In the genomic region with DNA sequence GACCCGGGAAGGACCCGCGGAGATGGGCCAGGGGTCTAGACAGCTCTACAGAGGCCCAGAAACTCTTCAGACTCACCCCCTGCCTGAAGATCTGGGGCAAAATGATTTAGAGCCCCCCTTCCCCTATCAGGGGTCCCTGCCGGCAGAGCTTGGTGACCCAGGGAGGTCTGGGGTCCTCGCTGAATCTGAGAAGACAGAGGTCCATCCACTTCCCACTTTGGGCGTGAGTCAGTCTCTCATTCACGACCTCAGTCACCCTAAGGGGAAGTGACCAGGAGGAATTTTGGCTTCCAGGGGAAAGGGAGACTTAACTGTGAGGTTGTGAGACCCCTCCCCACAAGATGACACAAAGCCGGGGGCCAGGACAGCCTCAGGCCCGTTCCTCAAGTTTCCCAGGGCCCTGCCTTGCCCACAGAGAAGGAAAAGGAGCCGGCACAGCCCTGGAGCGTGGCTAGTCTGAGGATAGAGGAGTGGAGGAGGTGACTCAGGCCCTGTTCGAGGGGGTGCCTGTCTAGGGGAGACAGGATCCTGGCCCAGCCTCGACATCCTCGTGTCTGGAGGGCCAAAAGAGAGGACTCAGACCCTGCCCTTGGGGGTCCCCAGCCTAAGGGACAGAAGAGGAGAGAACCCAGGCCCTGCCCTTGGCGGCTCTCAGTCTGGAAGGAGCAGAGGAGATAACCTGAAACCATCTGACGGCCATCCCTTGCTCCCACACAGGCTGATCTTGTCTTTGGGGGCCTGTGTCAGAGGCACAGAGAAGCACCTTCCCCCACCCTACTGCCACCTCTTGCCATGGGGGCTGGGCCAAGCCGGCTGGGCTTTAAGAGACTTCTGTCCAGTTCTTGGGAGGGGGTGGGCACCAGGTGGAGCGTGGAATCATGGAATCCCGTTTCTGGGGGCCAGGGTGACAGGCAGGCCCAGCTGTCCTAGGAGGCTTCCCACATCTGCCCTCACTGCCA, we compare ENCODE assay signal across 7 cellular contexts. TPM values are rescaled to one million over a fixed set of nuclear protein-coding genes. Genes with fewer than 3 reads are reported as not detected.
DNase-seq lines count a peak whose midpoint lies in the region; ATAC-seq, FAIRE-seq and TF ChIP-seq lines count a peak whose summit lies in the region.

No MANE protein-coding gene starts in this region.

- 6% methylated on average over 7 of the region's 19 CpGs for WGBS in HepG2 (ENCODE audit: low lambda C conversion rate)
- WGBS in thyroid gland, 2 donors, result 54 to 69% methylated on average over 15 to 17 of the region's 19 CpGs

- FAIRE-seq in HepG2 (lab: Jason Lieb, UNC), result no peak

- H3K4me1 ChIP-seq in colonic mucosa (peaks cover 2% of the 10 kb centered on the region), HepG2 (ENCODE audit: insufficient read depth, low read length) (peaks cover 14% of the 10 kb centered on the region), thyroid gland (peaks cover 44 to 76% of the 10 kb centered on the region in 2 donors)

- H3K9ac ChIP-seq in colonic mucosa (ENCODE audit: low read depth in 2 of 2, low read length in 2 of 2) (peak overlapping the region; percentile 69 to 73), HepG2 (ENCODE audit: insufficient read depth, low read depth, low read length) (peak overlapping the region; percentile 38)

- H3K9me3 ChIP-seq in colonic mucosa (no peaks in the 10 kb centered on the region), HepG2 (ENCODE audit: low read length) (no peaks in the 10 kb centered on the region), thyroid gland (no peaks in the 10 kb centered on the region)

- TF ChIP-seq CTCF in colonic mucosa (IDR thresholded peaks at IDR 0.05), result no peak
- no peak for TF ChIP-seq CTCF in HepG2 (CRISPR knock-in tag; IDR thresholded peaks at IDR 0.05)
- TF ChIP-seq CTCF in thyroid gland (IDR thresholded peaks at IDR 0.05), result no peak

- CTCF ChIA-PET in HepG2 (lab: Yijun Ruan, JAX; ENCODE audit: low intra/inter-chr PET ratio, low total read pairs), result no interaction called here

- H4K20me1 ChIP-seq in HepG2 (ENCODE audit: insufficient read depth, low read length), result no peaks in the 10 kb centered on the region

- H3K36me3 ChIP-seq in colonic mucosa (no peaks in the 10 kb centered on the region), HepG2 (replicated peaks in 1 of 2; ENCODE audit: control insufficient read depth in 1 of 2, insufficient read depth in 2 of 2, low read length in 2 of 2) (no peaks in the 10 kb centered on the region), thyroid gland (no peaks in the 10 kb centered on the region)

- TF ChIP-seq EP300 in HepG2 (IDR thresholded peaks at IDR 0.05; ENCODE audit: low read depth in 2 of 2, low read length in 2 of 2), result no peak
- no peak for TF ChIP-seq EP300 in HepG2 (CRISPR knock-in tag; IDR thresholded peaks at IDR 0.05; ENCODE audit: borderline replicate concordance)

- TF ChIP-seq RAD21 in HepG2 (CRISPR knock-in tag; IDR thresholded peaks at IDR 0.05), result no peak

- no peaks in the 10 kb centered on the region for H3K79me2 ChIP-seq in HepG2 (ENCODE audit: insufficient read depth, low read length)

- BruUV-seq in HepG2 (replicated peaks; lab: Mats Ljungman, UMichigan), result no TSS peak

- H3K27me3 ChIP-seq in colonic mucosa, result no peaks in the 10 kb centered on the region
- H3K27me3 ChIP-seq in HepG2 (ENCODE audit: control insufficient read depth in 1 of 2, insufficient read depth in 2 of 2, low read length in 2 of 2), result peaks cover 12 to 34% of the 10 kb centered on the region in 2 experiments
- H3K27me3 ChIP-seq in thyroid gland, result no peaks in the 10 kb centered on the region

- H3K27ac ChIP-seq in colonic mucosa, result peak overlapping the region; percentile 83
- no peak overlapping the region for H3K27ac ChIP-seq in HepG2 (ENCODE audit: extremely low read length, insufficient read depth, low read length)
- peak overlapping the region; percentile 22 to 81 (median 80) for H3K27ac ChIP-seq in thyroid gland

- H3K4me3 ChIP-seq in colonic mucosa (peak overlapping the region; percentile 40), HepG2 (replicated peaks in 1 of 3; ENCODE audit: insufficient read depth in 1 of 3, low read depth in 2 of 3, low read length in 3 of 3) (peak overlapping the region; percentile 54 to 81 (median 58)), thyroid gland (replicated peaks in 1 of 3) (peak overlapping the region in 1 of 3 donors; percentile 43)

- ATAC-seq in HepG2, result peak; percentile 55

- no peak for TF ChIP-seq POLR2A in HepG2 (IDR thresholded peaks at IDR 0.05; ENCODE audit: insufficient read depth in 1 of 2, low read depth in 2 of 2, low read length in 2 of 2)
- no peak for TF ChIP-seq POLR2A in thyroid gland (IDR thresholded peaks at IDR 0.05)

- peak overlapping the region; percentile 86 for H3K4me2 ChIP-seq in HepG2 (ENCODE audit: low read depth, low read length)

- POLR2A ChIA-PET in HepG2 (lab: Yijun Ruan, JAX), result no interaction called here

- DNase-seq in NCI-H82 treated with DMSO at 0.1 percent for 48 hours (lab: John Stamatoyannopoulos, UW; ENCODE audit: unreplicated experiment), result peak; percentile 5
- DNase-seq in colonic mucosa, result peak; percentile 23
- no peak for DNase-seq in HepG2 (ENCODE audit: low spot score)
- no peak for DNase-seq in thyroid gland
- DNase-seq in UCSD-AML1 (lab: John Stamatoyannopoulos, UW; ENCODE audit: unreplicated experiment), result no peak
- no peak for DNase-seq in NCI-H1694 treated with DMSO at 0.1 percent for 48 hours (lab: John Stamatoyannopoulos, UW)
- DNase-seq in NCI-H2227 (lab: John Stamatoyannopoulos, UW; ENCODE audit: unreplicated experiment), result no peak

- intact Hi-C loops in colonic mucosa (cut with DNase I), result no loop called here
- intact Hi-C loops in HepG2 (cut with micrococcal nuclease; ENCODE audit: unreplicated experiment), result no loop called here
- intact Hi-C loops in thyroid gland (cut with DNase I), result loop anchor here (5.0 kb wide), 1 partner anchor 39 kb away; no protein-coding TSS in a partner anchor

- in situ Hi-C loops in HepG2 (cut with HindIII; ENCODE audit: extremely low pct_ligation_motif_present, low pct_unique_long_range_greater_than_20kb), result no loop called here

- peak overlapping the region; percentile 4 for H2AFZ ChIP-seq in HepG2 (ENCODE audit: low read length)

RNA-seq across cellular contexts. Expression of gene PDLIM4, which starts 0.9 kb away (rescaled TPM):
- total RNA-seq in colonic mucosa (10 to 100 TPM in 1 of 2 donors, 1 to 10 TPM in 1; 2.3 to 14.3 TPM), HepG2 (2016; rRNA removed; fragmentation: Illumina TruSeq; extraction: Trizol) (0.80 and 1.1 TPM in 2 replicates), thyroid gland (10 to 100 TPM in 2 of 4 donors, 1 to 10 TPM in 2; 6.0 to 25.4 (median 13.3) TPM)
- 0.44 and 0.81 TPM in 2 replicates for total RNA-seq in HepG2 (2016; cell fraction: cytosol; rRNA removed; fragmentation: Illumina TruSeq; extraction: Trizol; ENCODE audit: low read depth)
- total RNA-seq in HepG2 (2016; cell fraction: insoluble cytoplasmic fraction; rRNA removed; fragmentation: Illumina TruSeq; extraction: Trizol), result 1.1 and 1.2 TPM in 2 replicates
- total RNA-seq in HepG2 (2016; cell fraction: membrane; rRNA removed; fragmentation: Illumina TruSeq; extraction: Trizol), result 0.76 and 0.93 TPM in 2 replicates
- total RNA-seq in HepG2 (2016; cell fraction: nucleus; rRNA removed; fragmentation: Illumina TruSeq; extraction: Trizol), result 0.38 and 0.56 TPM in 2 replicates
- 2.3 and 2.5 TPM in 2 replicates for polyA plus RNA-seq in HepG2 (2011; rRNA removed)
- polyA plus RNA-seq in HepG2 (2011; cell fraction: cytosol; rRNA removed), result 1.2 and 3.5 TPM in 2 replicates
- polyA plus RNA-seq in HepG2 (2011; cell fraction: nucleus; rRNA removed), result 5.9 and 8.0 TPM in 2 replicates
- 1.4 and 1.7 TPM in 2 replicates for polyA plus RNA-seq in HepG2 (2012)
- polyA plus RNA-seq in HepG2 (2016; cell fraction: cytosol; fragmentation: Illumina TruSeq; extraction: Trizol; ENCODE audit: low read depth), result 0.28 and 0.49 TPM in 2 replicates
- 2.1 and 2.4 TPM in 2 replicates for polyA plus RNA-seq in HepG2 (2016; cell fraction: insoluble cytoplasmic fraction; fragmentation: Illumina TruSeq; extraction: Trizol; ENCODE audit: low read depth)
- polyA plus RNA-seq in HepG2 (2016; cell fraction: membrane; fragmentation: Illumina TruSeq; extraction: Trizol; ENCODE audit: low read depth), result 0.43 and 0.85 TPM in 2 replicates
- 0.97 and 2.5 TPM in 2 replicates for polyA plus RNA-seq in HepG2 (2016; cell fraction: nucleus; fragmentation: Illumina TruSeq; extraction: Trizol; ENCODE audit: insufficient read depth, low read depth)
- 0.77 and 0.94 TPM in 2 replicates for polyA minus RNA-seq in HepG2 (2011; rRNA and poly(A)+ RNA removed; ENCODE audit: low replicate concordance)
- polyA minus RNA-seq in HepG2 (2011; cell fraction: cytosol; rRNA and poly(A)+ RNA removed), result 1.1 and 1.3 TPM in 2 replicates
- polyA minus RNA-seq in HepG2 (2011; cell fraction: nucleus; rRNA and poly(A)+ RNA removed), result 0.87 and 1.4 TPM in 2 replicates

RNA-seq across cellular contexts. Expression of gene P4HA2, which starts 30.7 kb away (rescaled TPM):
- total RNA-seq in colonic mucosa (10 to 100 TPM; 53.7 to 79.6 TPM), HepG2 (2016; rRNA removed; fragmentation: Illumina TruSeq; extraction: Trizol) (16.5 and 37.7 TPM in 2 replicates), thyroid gland (10 to 100 TPM; 21.3 to 32.0 (median 29.6) TPM)
- 3.3 and 4.3 TPM in 2 replicates for total RNA-seq in HepG2 (2016; cell fraction: cytosol; rRNA removed; fragmentation: Illumina TruSeq; extraction: Trizol; ENCODE audit: low read depth)
- total RNA-seq in HepG2 (2016; cell fraction: insoluble cytoplasmic fraction; rRNA removed; fragmentation: Illumina TruSeq; extraction: Trizol), result 14.1 and 38.3 TPM in 2 replicates
- 7.5 and 8.0 TPM in 2 replicates for total RNA-seq in HepG2 (2016; cell fraction: membrane; rRNA removed; fragmentation: Illumina TruSeq; extraction: Trizol)
- total RNA-seq in HepG2 (2016; cell fraction: nucleus; rRNA removed; fragmentation: Illumina TruSeq; extraction: Trizol), result 34.5 and 35.9 TPM in 2 replicates
- 108 and 126 TPM in 2 replicates for polyA plus RNA-seq in HepG2 (2011; rRNA removed)
- 107 and 109 TPM in 2 replicates for polyA plus RNA-seq in HepG2 (2011; cell fraction: cytosol; rRNA removed)
- 62.4 and 67.9 TPM in 2 replicates for polyA plus RNA-seq in HepG2 (2011; cell fraction: nucleus; rRNA removed)
- polyA plus RNA-seq in HepG2 (2012), result 66.5 and 86.6 TPM in 2 replicates
- 2.8 and 3.4 TPM in 2 replicates for polyA plus RNA-seq in HepG2 (2016; cell fraction: cytosol; fragmentation: Illumina TruSeq; extraction: Trizol; ENCODE audit: low read depth)
- polyA plus RNA-seq in HepG2 (2016; cell fraction: insoluble cytoplasmic fraction; fragmentation: Illumina TruSeq; extraction: Trizol; ENCODE audit: low read depth), result 12.5 and 14.6 TPM in 2 replicates
- 4.7 and 5.3 TPM in 2 replicates for polyA plus RNA-seq in HepG2 (2016; cell fraction: membrane; fragmentation: Illumina TruSeq; extraction: Trizol; ENCODE audit: low read depth)
- 38.2 and 45.7 TPM in 2 replicates for polyA plus RNA-seq in HepG2 (2016; cell fraction: nucleus; fragmentation: Illumina TruSeq; extraction: Trizol; ENCODE audit: insufficient read depth, low read depth)
- 34.7 and 158 TPM in 2 replicates for polyA minus RNA-seq in HepG2 (2011; rRNA and poly(A)+ RNA removed; ENCODE audit: low replicate concordance)
- polyA minus RNA-seq in HepG2 (2011; cell fraction: cytosol; rRNA and poly(A)+ RNA removed), result 44.8 and 53.1 TPM in 2 replicates
- 40.5 and 41.8 TPM in 2 replicates for polyA minus RNA-seq in HepG2 (2011; cell fraction: nucleus; rRNA and poly(A)+ RNA removed)

RNA-seq across cellular contexts. Expression of gene SLC22A4, which starts 35.8 kb away (rescaled TPM):
- total RNA-seq in colonic mucosa, result 1 to 10 TPM; 1.3 to 8.3 TPM
- 0.62 and 0.83 TPM in 2 replicates for total RNA-seq in HepG2 (2016; rRNA removed; fragmentation: Illumina TruSeq; extraction: Trizol)
- total RNA-seq in HepG2 (2016; cell fraction: cytosol; rRNA removed; fragmentation: Illumina TruSeq; extraction: Trizol; ENCODE audit: low read depth), result 0.20 and 0.26 TPM in 2 replicates
- total RNA-seq in HepG2 (2016; cell fraction: insoluble cytoplasmic fraction; rRNA removed; fragmentation: Illumina TruSeq; extraction: Trizol), result 0.34 and 0.93 TPM in 2 replicates
- total RNA-seq in HepG2 (2016; cell fraction: membrane; rRNA removed; fragmentation: Illumina TruSeq; extraction: Trizol), result 0.59 and 0.99 TPM in 2 replicates
- total RNA-seq in HepG2 (2016; cell fraction: nucleus; rRNA removed; fragmentation: Illumina TruSeq; extraction: Trizol), result 0.99 and 1.1 TPM in 2 replicates
- polyA plus RNA-seq in HepG2 (2011; rRNA removed), result 0.33 and 0.56 TPM in 2 replicates
- 0.31 and 0.35 TPM in 2 replicates for polyA plus RNA-seq in HepG2 (2011; cell fraction: cytosol; rRNA removed)
- polyA plus RNA-seq in HepG2 (2011; cell fraction: nucleus; rRNA removed), result 0.64 and 0.88 TPM in 2 replicates
- 0.19 and 0.25 TPM in 2 replicates for polyA plus RNA-seq in HepG2 (2012)
- 0.12 and 0.36 TPM in 2 replicates for polyA plus RNA-seq in HepG2 (2016; cell fraction: cytosol; fragmentation: Illumina TruSeq; extraction: Trizol; ENCODE audit: low read depth)
- polyA plus RNA-seq in HepG2 (2016; cell fraction: insoluble cytoplasmic fraction; fragmentation: Illumina TruSeq; extraction: Trizol; ENCODE audit: low read depth), result 0.29 and 0.41 TPM in 2 replicates
- 0.29 and 0.35 TPM in 2 replicates for polyA plus RNA-seq in HepG2 (2016; cell fraction: membrane; fragmentation: Illumina TruSeq; extraction: Trizol; ENCODE audit: low read depth)
- 1.0 and 1.9 TPM in 2 replicates for polyA plus RNA-seq in HepG2 (2016; cell fraction: nucleus; fragmentation: Illumina TruSeq; extraction: Trizol; ENCODE audit: insufficient read depth, low read depth)
- polyA minus RNA-seq in HepG2 (2011; rRNA and poly(A)+ RNA removed; ENCODE audit: low replicate concordance), result 0.94 and 9.4 TPM in 2 replicates
- 0.79 TPM in 1 of 2 replicates, not detected in the other for polyA minus RNA-seq in HepG2 (2011; cell fraction: cytosol; rRNA and poly(A)+ RNA removed)
- polyA minus RNA-seq in HepG2 (2011; cell fraction: nucleus; rRNA and poly(A)+ RNA removed), result 1.5 and 1.8 TPM in 2 replicates
- under 1 TPM in 2 of 4 donors, not detected in 2; 0.54 to 0.78 TPM for total RNA-seq in thyroid gland

Comparison
In these comparisons a context has a peak if more than half of its experiments do, and no peak if none do; other contexts are left out.
1. DNase-seq: peak in NCI-H82 treated with DMSO at 0.1 percent for 48 hours (single experiment) and colonic mucosa (single experiment); none in HepG2 (single experiment), thyroid gland (0 of 2), UCSD-AML1 (single experiment), NCI-H1694 treated with DMSO at 0.1 percent for 48 hours (single experiment) and NCI-H2227 (single experiment).